Comparison of ENCODE assay signal across 24 cellular contexts in genomic region chr14:91289464-91289863, GRCh38.
"Had no signal": no experiment of that assay in that cellular context is flagged by ENCODE, and none has a peak within 500 bp of the region (broad histone marks: within the 10 kb centered on the region; RNA-seq: fewer than 3 reads in every experiment).

No MANE protein-coding gene starts in this region.

- ATAC-seq: activated T-cell treated with anti-CD3 and anti-CD28 coated beads, Interleukin-2, amount 50 U/mL, for 72 hours; effector memory CD8-positive, alpha-beta T cell; gastrocnemius medialis; SK-N-SH treated with all-trans-retinoic acid at 6 μM for 48 hours; stimulated activated naive CD8-positive, alpha-beta T cell treated with anti-CD3 and anti-CD28 coated beads, Interleukin-15, Interleukin-2, amounts not matched to agents 100 U/mL and 50 U/mL, for 24 hours; upper lobe of right lung had no signal

- H3K4me1 ChIP-seq: adrenal gland, breast epithelium, colonic mucosa, esophagus squamous epithelium, gastrocnemius medialis, upper lobe of right lung had no signal

- H3K27me3 Mint-ChIP-seq: effector memory CD8-positive, alpha-beta T cell had no signal

- H3K9me3 Mint-ChIP-seq: activated T-cell treated with anti-CD3 and anti-CD28 coated beads, Interleukin-2, amount 50 U/mL, for 72 hours; effector memory CD8-positive, alpha-beta T cell; T-helper 2 cell treated with Interferon-gamma antibody and Interleukin-4, amounts not matched to agents 5 μg/mL and 100 μg/mL, for 36 hours had no signal

- DNase-seq: activated CD4-positive, alpha-beta T cell treated with anti-CD3 and anti-CD28 coated beads for 1 hour; activated CD4-positive, alpha-beta T cell treated with anti-CD3 and anti-CD28 coated beads, Interleukin-2, amount 50 U/mL, for 1 hour; activated CD8-positive, alpha-beta memory T cell treated with anti-CD3 and anti-CD28 coated beads, Interleukin-2, amount 50 U/mL, for 48 hours; activated effector memory CD4-positive, alpha-beta T cell treated with anti-CD3 and anti-CD28 coated beads, Interleukin-2, amount 50 U/mL, for 16 hours; activated naive CD4-positive, alpha-beta T cell treated with anti-CD3 and anti-CD28 coated beads, Interleukin-2, amount 50 U/mL, for 16 hours; activated T-cell treated with anti-CD3 and anti-CD28 coated beads, Interleukin-2, amount 50 U/mL, for 72 hours; adrenal gland; colonic mucosa; effector memory CD8-positive, alpha-beta T cell; esophagus squamous epithelium; gastrocnemius medialis; hippocampal formation; retina; sigmoid colon; stimulated activated CD4-positive, alpha-beta T cell treated with anti-CD3 and anti-CD28 coated beads, Interleukin-2, amount 100 ng/mL, for 48 hours; stimulated activated CD8-positive, alpha-beta memory T cell treated with anti-CD3 and anti-CD28 coated beads, Interleukin-4, amount 100 ng/mL, for 48 hours; stimulated activated naive CD8-positive, alpha-beta T cell treated with anti-CD3 and anti-CD28 coated beads, Interleukin-15, Interleukin-2, amounts not matched to agents 100 U/mL and 50 U/mL, for 24 hours; thyroid gland; upper lobe of right lung; WERI-Rb-1 had no signal

- H3K27ac Mint-ChIP-seq: T-helper 2 cell treated with Interferon-gamma antibody and Interleukin-4, amounts not matched to agents 5 μg/mL and 100 μg/mL, for 36 hours had no signal

- H3K36me3 ChIP-seq: adrenal gland, breast epithelium, colonic mucosa, gastrocnemius medialis, sigmoid colon, thyroid gland had no signal

- H3K4me3 Mint-ChIP-seq: activated T-cell treated with anti-CD3 and anti-CD28 coated beads, Interleukin-2, amount 50 U/mL, for 72 hours; effector memory CD8-positive, alpha-beta T cell; T-helper 2 cell treated with Interferon-gamma antibody and Interleukin-4, amounts not matched to agents 5 μg/mL and 100 μg/mL, for 36 hours had no signal

- H3K4me3 ChIP-seq: adrenal gland, breast epithelium, colonic mucosa, dorsolateral prefrontal cortex, esophagus squamous epithelium, gastrocnemius medialis, sigmoid colon, thyroid gland, upper lobe of right lung had no signal

- H3K27me3 ChIP-seq: adrenal gland, breast epithelium, colonic mucosa, dorsolateral prefrontal cortex, esophagus squamous epithelium, gastrocnemius medialis, sigmoid colon, thyroid gland, upper lobe of right lung had no signal

- H3K9me3 ChIP-seq: adrenal gland, breast epithelium, colonic mucosa, esophagus squamous epithelium, gastrocnemius medialis, sigmoid colon, thyroid gland, upper lobe of right lung had no signal

- H3K27ac ChIP-seq: adrenal gland, colonic mucosa, dorsolateral prefrontal cortex, esophagus squamous epithelium, gastrocnemius medialis, sigmoid colon, thyroid gland, upper lobe of right lung, WERI-Rb-1 had no signal
